Comparison of ENCODE assay signal across 9 cellular contexts in genomic region chr5:179906294-179906794, GRCh38. TPM values are rescaled to one million over a fixed set of nuclear protein-coding genes. Genes with fewer than 3 reads are reported as not detected.
DNase-seq lines count a peak whose midpoint lies in the region; ATAC-seq, FAIRE-seq and TF ChIP-seq lines count a peak whose summit lies in the region.
"Had no signal": no experiment of that assay in that cellular context is flagged by ENCODE, and none has a peak within 500 bp of the region (broad histone marks: within the 10 kb centered on the region; RNA-seq: fewer than 3 reads in every experiment).

No MANE protein-coding gene starts in this region.

- FAIRE-seq in K562 (lab: Jason Lieb, UNC) = no peak

- H3K9me1 ChIP-seq in K562 (ENCODE audit: control insufficient read depth, insufficient read depth, low read length) = no peaks in the 10 kb centered on the region

- intact Hi-C loops in K562 (cut with micrococcal nuclease) = loop anchor here (5.0 kb wide), 1 partner anchor 99 kb away; the partner anchor contains the start of gene MGAT4B

- in situ Hi-C loops in K562 (cut with MboI) = no loop called here

- H4K20me1 ChIP-seq in K562 (replicated peaks; ENCODE audit: control insufficient read depth, insufficient read depth, low read length) = no peaks in the 10 kb centered on the region

- H3K4me3 ChIP-seq in ACC112 (ENCODE audit: low read depth, low read length) = peak overlapping the region; percentile 94
- peak overlapping the region; percentile 67 for H3K4me3 ChIP-seq in HUES48 (ENCODE audit: low read depth, low read length)
- peak overlapping the region; percentile 61 for H3K4me3 ChIP-seq in K562
- peak overlapping the region; percentile 51 for H3K4me3 ChIP-seq in mucosa of stomach (ENCODE audit: low read length)

- H3K27me3 ChIP-seq in ACC112 (ENCODE audit: insufficient read depth, low read length) (no peaks in the 10 kb centered on the region), HUES48 (ENCODE audit: control insufficient read depth, insufficient read depth, low read length) (no peaks in the 10 kb centered on the region), K562 (ENCODE audit: control insufficient read depth in 2 of 2, insufficient read depth in 2 of 2, low read length in 2 of 2) (no peaks in the 10 kb centered on the region), mucosa of stomach (ENCODE audit: control insufficient read depth, insufficient read depth, low read length) (no peaks in the 10 kb centered on the region)

- no peak for ATAC-seq in K562

- H3K9me3 ChIP-seq in HUES48 (ENCODE audit: control insufficient read depth, insufficient read depth, low read length) (no peaks in the 10 kb centered on the region), K562 (replicated peaks; ENCODE audit: control insufficient read depth, insufficient read depth, low read depth, low read length) (no peaks in the 10 kb centered on the region), mucosa of stomach (ENCODE audit: control insufficient read depth, low read length) (no peaks in the 10 kb centered on the region)

- TF ChIP-seq RAD21 in K562 (CRISPR knock-in tag; conservative IDR thresholded peaks at IDR 0.05 in 1 of 2, IDR thresholded peaks at IDR 0.05 in 1 of 2) = no peak

- no peak for TF ChIP-seq POLR2A in K562 (conservative IDR thresholded peaks at IDR 0.05)

- H3K27ac ChIP-seq in ACC112 (ENCODE audit: low read depth, low read length) (no peak overlapping the region), HUES48 (ENCODE audit: low read depth, low read length) (no peak overlapping the region), K562 (ENCODE audit: extremely low read depth, low read depth, low read length) (no peak overlapping the region)

- peaks cover 32% of the 10 kb centered on the region for H3K79me2 ChIP-seq in ACC112 (ENCODE audit: control insufficient read depth, insufficient read depth, low read length, unreplicated experiment)
- peaks cover 25% of the 10 kb centered on the region for H3K79me2 ChIP-seq in K562 (ENCODE audit: control insufficient read depth, insufficient read depth, low read length)

- TF ChIP-seq CTCF in K562 (IDR thresholded peaks at IDR 0.05 in 2 of 3, conservative IDR thresholded peaks at IDR 0.05 in 1 of 3; ENCODE audit: insufficient read depth in 2 of 3, low read depth in 1 of 3, low read length in 3 of 3) = no peak

- DNase-seq in K562 (ENCODE audit: extremely low read depth in 1 of 4, low spot score in 3 of 4) (no peak), putamen (ENCODE audit: low spot score) (no peak), NCI-H1417 treated with DMSO at 0.1 percent for 48 hours (lab: John Stamatoyannopoulos, UW) (no peak), hippocampal formation (lab: John Stamatoyannopoulos, UW) (no peak), mucosa of gallbladder (ENCODE audit: low spot score) (no peak)
- DNase-seq: NCI-H524 treated with DMSO at 0.1 percent for 48 hours had no signal

- POLR2A ChIA-PET in K562 (lab: Yijun Ruan, JAX) = interaction anchor here (0.6 to 1.3 kb wide), 6 partner anchors 19 to 1374 kb away, joined by 3 to 4 read pairs (median 3); no protein-coding TSS in a partner anchor

- CTCF ChIA-PET in K562 (lab: Yijun Ruan, JAX; ENCODE audit: low intra/inter-chr PET ratio) = no interaction called here

- H2AFZ ChIP-seq in ACC112 (ENCODE audit: low read length, unreplicated experiment) = no peak overlapping the region
- no peak overlapping the region for H2AFZ ChIP-seq in K562 (ENCODE audit: low read depth, low read length)

- H3K4me1 ChIP-seq in ACC112 (ENCODE audit: control insufficient read depth, insufficient read depth, low read length, unreplicated experiment) = peaks cover 6% of the 10 kb centered on the region
- peaks cover 4% of the 10 kb centered on the region; the same call in 1 of the 2 replicates for H3K4me1 ChIP-seq in HUES48 (ENCODE audit: control insufficient read depth, insufficient read depth, low read length)
- peaks cover 6 to 40% of the 10 kb centered on the region in 2 experiments; a peak in 4 of 5 replicates for H3K4me1 ChIP-seq in K562 (replicated peaks in 1 of 2; ENCODE audit: control insufficient read depth in 2 of 2, insufficient read depth in 2 of 2, low read length in 2 of 2)
- H3K4me1 ChIP-seq in mucosa of stomach (ENCODE audit: control insufficient read depth, insufficient read depth, low read length) = peaks cover 12% of the 10 kb centered on the region

- WGBS in K562 (ENCODE audit: insufficient coverage, low coverage, missing lambda C conversion rate) = 91% methylated on average over 21 of the region's 24 CpGs

- no peak for TF ChIP-seq EP300 in K562 (IDR thresholded peaks at IDR 0.05; ENCODE audit: low read length)

- H3K9ac ChIP-seq in HUES48 (ENCODE audit: low read depth, low read length) (no peak overlapping the region), K562 (ENCODE audit: insufficient read depth in 1 of 2, low read depth in 2 of 2, low read length in 2 of 2) (peak overlapping the region; percentile 69 to 95; a peak in 3 of 4 replicates), mucosa of stomach (ENCODE audit: low read length) (peak overlapping the region; percentile 6)

- BruUV-seq in K562 (replicated peaks; lab: Mats Ljungman, UMichigan) = no TSS peak

- H3K36me3 ChIP-seq in ACC112 (ENCODE audit: insufficient read depth, low read length) (peaks cover 11% of the 10 kb centered on the region), HUES48 (ENCODE audit: control insufficient read depth, insufficient read depth, low read length) (peaks cover 31% of the 10 kb centered on the region), K562 (ENCODE audit: control insufficient read depth, insufficient read depth, low read length) (peaks cover 43% of the 10 kb centered on the region; the same call in 2 of the 3 replicates), mucosa of stomach (ENCODE audit: control insufficient read depth, insufficient read depth, low read length) (no peaks in the 10 kb centered on the region)

- H3K4me2 ChIP-seq in K562 (ENCODE audit: insufficient read depth, low read length) = peak overlapping the region; percentile 77

TF ChIP-seq in K562, 482 proteins besides CTCF, POLR2A, EP300 and RAD21 (continues in another document):
- TF ChIP-seq SNRNP70 (optimal IDR thresholded peaks at IDR 0.05; ENCODE audit: low read depth, low read length) = no peak
- TF ChIP-seq ARID3A (IDR thresholded peaks at IDR 0.05; ENCODE audit: borderline replicate concordance, low read depth, low read length) = no peak

RNA-seq across cellular contexts. Expression of gene TBC1D9B, which starts 1.4 kb away (rescaled TPM):
- 150 and 367 TPM in 2 replicates for total RNA-seq in K562 (2011; cell fraction: chromatin; rRNA removed; ENCODE audit: low replicate concordance)
- total RNA-seq in K562 (2011; cell fraction: nucleolus; rRNA removed) = 181 and 203 TPM in 2 replicates
- 151 and 162 TPM in 2 replicates for total RNA-seq in K562 (2011; cell fraction: nucleoplasm; rRNA removed)
- total RNA-seq in K562 (2014; rRNA removed) = 16.1 and 24.0 TPM in 2 replicates
- 13.0 and 20.7 TPM in 2 replicates for total RNA-seq in K562 (2014; rRNA removed; fragmentation: Illumina TruSeq; extraction: Trizol)
- total RNA-seq in K562 (2015; rRNA removed; fragmentation: Illumina TruSeq; extraction: Trizol) = 35.8 and 36.6 TPM in 2 replicates
- 54.3 and 59.1 TPM in 2 replicates for total RNA-seq in K562 (2021)
- polyA plus RNA-seq in K562 (2011; rRNA removed) = 33.5 and 46.0 TPM in 2 replicates
- 29.6 and 41.6 TPM in 2 replicates for polyA plus RNA-seq in K562 (2011; cell fraction: cytosol; rRNA removed)
- 213 and 357 TPM in 2 replicates for polyA plus RNA-seq in K562 (2011; cell fraction: nucleus; rRNA removed)
- polyA plus RNA-seq in K562 (2012) = 42.8 and 54.1 TPM in 2 replicates
- polyA plus RNA-seq in K562 (2014; fragmentation: Illumina TruSeq; extraction: Trizol) = 33.7 and 37.5 TPM in 2 replicates
- 1 to 10 TPM; 2.9 to 4.2 TPM for polyA plus RNA-seq in K562 (2014; fragmentation: Nextera tagmentation; extraction: Ambion mirVana)
- polyA plus RNA-seq in K562 (2014; rRNA removed) = 43.7 and 51.0 TPM in 2 replicates
- polyA minus RNA-seq in K562 (2011; rRNA and poly(A)+ RNA removed) = 31.3 and 37.5 TPM in 2 replicates
- polyA minus RNA-seq in K562 (2011; cell fraction: cytosol; rRNA and poly(A)+ RNA removed) = 31.0 and 44.1 TPM in 2 replicates
- polyA minus RNA-seq in K562 (2011; cell fraction: nucleus; rRNA and poly(A)+ RNA removed) = 77.8 and 93.6 TPM in 2 replicates
- 149 TPM for total RNA-seq in mucosa of gallbladder

RNA-seq across cellular contexts. Expression of gene MRNIP, which starts 47.7 kb away (rescaled TPM):
- 168 and 262 TPM in 2 replicates for total RNA-seq in K562 (2011; cell fraction: chromatin; rRNA removed; ENCODE audit: low replicate concordance)
- total RNA-seq in K562 (2011; cell fraction: nucleolus; rRNA removed) = 113 and 114 TPM in 2 replicates
- total RNA-seq in K562 (2011; cell fraction: nucleoplasm; rRNA removed) = 118 and 124 TPM in 2 replicates
- total RNA-seq in K562 (2014; rRNA removed) (16.8 and 22.7 TPM in 2 replicates), K562 (2014; rRNA removed; fragmentation: Illumina TruSeq; extraction: Trizol) (7.2 and 9.7 TPM in 2 replicates), K562 (2015; rRNA removed; fragmentation: Illumina TruSeq; extraction: Trizol) (10.4 and 12.2 TPM in 2 replicates), K562 (2021) (18.4 and 20.7 TPM in 2 replicates), mucosa of gallbladder (38.6 TPM)
- polyA plus RNA-seq in K562 (2011; rRNA removed) (25.6 and 35.4 TPM in 2 replicates), K562 (2014; fragmentation: Illumina TruSeq; extraction: Trizol) (18.0 and 18.5 TPM in 2 replicates), K562 (2014; fragmentation: Nextera tagmentation; extraction: Ambion mirVana) (1 to 10 TPM; 3.6 to 6.2 TPM), K562 (2014; rRNA removed) (39.0 and 42.7 TPM in 2 replicates)
- polyA plus RNA-seq in K562 (2011; cell fraction: cytosol; rRNA removed) = 18.4 and 20.1 TPM in 2 replicates
- polyA plus RNA-seq in K562 (2011; cell fraction: nucleus; rRNA removed) = 148 and 191 TPM in 2 replicates
- polyA plus RNA-seq in K562 (2012) = 18.9 and 21.4 TPM in 2 replicates
- polyA minus RNA-seq in K562 (2011; rRNA and poly(A)+ RNA removed) = 8.8 and 10.6 TPM in 2 replicates
- polyA minus RNA-seq in K562 (2011; cell fraction: cytosol; rRNA and poly(A)+ RNA removed) = 5.3 and 8.0 TPM in 2 replicates
- polyA minus RNA-seq in K562 (2011; cell fraction: nucleus; rRNA and poly(A)+ RNA removed) = 21.1 and 26.9 TPM in 2 replicates
